2 cellular contexts compared by ENCODE assay signal in the genomic region with DNA sequence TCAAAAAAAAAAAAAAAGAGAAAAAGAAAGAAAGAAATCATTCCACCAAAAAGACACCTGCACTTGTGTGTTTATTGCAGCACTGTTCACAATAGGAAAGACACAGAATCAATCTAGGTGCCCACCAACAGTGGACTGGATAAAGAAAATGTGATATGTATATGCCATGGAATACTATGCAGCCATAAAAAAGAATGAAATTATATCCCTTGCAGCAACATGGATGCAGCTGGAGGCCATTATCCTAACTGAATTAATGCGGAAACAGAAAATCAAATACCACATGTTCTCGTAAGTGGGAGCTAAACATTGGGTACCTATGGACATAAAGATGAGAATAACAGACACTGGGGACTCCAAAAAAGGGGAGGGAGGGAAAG.
TF ChIP-seq lines count a peak whose summit lies in the region.

No MANE protein-coding gene starts in this region.

TF ChIP-seq in HEK293, 187 proteins besides CTCF, POLR2A, EP300 and RAD21:
- peak; percentile 100 for TF ChIP-seq ZNF146 (tag by site-specific recombination; IDR thresholded peaks at IDR 0.05)
- TF ChIP-seq SCRT1 (tag by site-specific recombination; IDR thresholded peaks at IDR 0.05; ENCODE audit: borderline replicate concordance): no peak
- TF ChIP-seq, protein P1, sequence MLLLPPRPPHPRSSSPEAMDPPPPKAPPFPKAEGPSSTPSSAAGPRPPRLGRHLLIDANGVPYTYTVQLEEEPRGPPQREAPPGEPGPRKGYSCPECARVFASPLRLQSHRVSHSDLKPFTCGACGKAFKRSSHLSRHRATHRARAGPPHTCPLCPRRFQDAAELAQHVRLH (tag by site-specific recombination; IDR thresholded peaks at IDR 0.05): 0 out of 2 replicates have a peak, but pooled peaks have one; percentile 40
- TF ChIP-seq ZBTB48 (tag by site-specific recombination; IDR thresholded peaks at IDR 0.05): no peak

TF ChIP-seq in H1, 55 proteins besides CTCF, POLR2A, EP300 and RAD21:
- no peak for TF ChIP-seq HDAC6 (IDR thresholded peaks at IDR 0.05; ENCODE audit: low read depth, low read length)
- TF ChIP-seq KDM1A (IDR thresholded peaks at IDR 0.05; ENCODE audit: borderline replicate concordance, low read length): 0 out of 2 replicates have a peak, but pooled peaks have one; percentile 19
